Comparison of ENCODE assay signal across 23 cellular contexts in genomic region chr10:2980116-2980515, GRCh38.
DNase-seq lines count a peak whose midpoint lies in the region; ATAC-seq, FAIRE-seq and TF ChIP-seq lines count a peak whose summit lies in the region.
"Had no signal": no experiment of that assay in that cellular context is flagged by ENCODE, and none has a peak within 500 bp of the region (broad histone marks: within the 10 kb centered on the region; RNA-seq: fewer than 3 reads in every experiment).

No MANE protein-coding gene starts in this region.

- H3K36me3 ChIP-seq in mesodermal cell (ENCODE audit: control insufficient read depth, insufficient read depth, low read length) (no peaks in the 10 kb centered on the region), kidney (ENCODE audit: control insufficient read depth in 1 of 2, insufficient read depth in 2 of 2, low read length in 2 of 2) (no peaks in the 10 kb centered on the region), stomach (no peaks in the 10 kb centered on the region)
- H3K36me3 ChIP-seq: right lobe of liver had no signal

- intact Hi-C loops in kidney (cut with DNase I) (no loop called here), stomach (cut with DNase I; ENCODE audit: low total_unique reads) (no loop called here)

- H3K4me3 ChIP-seq in AG04450 (ENCODE audit: low read depth, low read length) (no peak overlapping the region), HL-60 (replicated peaks; ENCODE audit: insufficient read depth, low read length) (no peak overlapping the region), mesodermal cell (ENCODE audit: extremely low read depth, insufficient read depth, low read length, poor library complexity, severe bottlenecking) (no peak overlapping the region), kidney (ENCODE audit: low read length in 2 of 2) (no peak overlapping the region), stomach (no peak overlapping the region)
- H3K4me3 ChIP-seq: lung, right lobe of liver, testis had no signal

- peaks cover 31% of the 10 kb centered on the region for H3K4me1 ChIP-seq in mesodermal cell (ENCODE audit: control insufficient read depth, insufficient read depth, low read length, poor library complexity, severe bottlenecking)
- no peaks in the 10 kb centered on the region for H3K4me1 ChIP-seq in kidney (ENCODE audit: control insufficient read depth in 1 of 2, insufficient read depth in 1 of 2, low read depth in 1 of 2, low read length in 2 of 2)
- no peaks in the 10 kb centered on the region for H3K4me1 ChIP-seq in stomach
- H3K4me1 ChIP-seq: right lobe of liver, testis had no signal

- ATAC-seq in GM18502 (IDR thresholded peaks at IDR 0.05; ENCODE audit: poor library complexity, unreplicated experiment) = no peak
- ATAC-seq: activated CD4-positive, alpha-beta T cell treated with anti-CD3 and anti-CD28 coated beads for 36 hours; Right ventricle myocardium inferior; stimulated activated effector memory CD8-positive, alpha-beta T cell treated with anti-CD3 and anti-CD28 coated beads, Interleukin-12 subunit alpha, Interleukin-12 subunit beta, amount 100 ng/mL, for 72 hours had no signal

- CTCF ChIA-PET in AG04450 (lab: Charles Lee) = no interaction called here

- no peak for DNase-seq in AG04450 (ENCODE audit: low read depth, low spot score)
- peak in 1 of 2 experiments; percentile 5 for DNase-seq in HL-60 (ENCODE audit: low read depth in 1 of 2, low spot score in 1 of 2)
- DNase-seq in caudate nucleus (lab: John Stamatoyannopoulos, UW) = no peak
- no peak for DNase-seq in kidney
- DNase-seq in stomach = no peak
- DNase-seq in iPS-NIHi7 (ENCODE audit: extremely low spot score) = no peak
- DNase-seq: activated CD4-positive, alpha-beta T cell treated with anti-CD3 and anti-CD28 coated beads for 36 hours; activated naive CD4-positive, alpha-beta T cell treated with anti-CD3 and anti-CD28 coated beads, Interleukin-2, amount 50 U/mL, for 16 hours; aorta; DMS 273 treated with DMSO at 0.1 percent for 48 hours; GDM1; GOT3; NCI-H1105; NCI-H2081 treated with DMSO at 0.1 percent for 48 hours; right lobe of liver; testis had no signal

- TF ChIP-seq EP300 in stomach (IDR thresholded peaks at IDR 0.05) = no peak

- H3K27me3 ChIP-seq in AG04450 (ENCODE audit: control insufficient read depth, insufficient read depth, low read length) (no peaks in the 10 kb centered on the region), HL-60 (ENCODE audit: insufficient read depth, poor library complexity, severe bottlenecking) (no peaks in the 10 kb centered on the region), stomach (no peaks in the 10 kb centered on the region)
- H3K27me3 ChIP-seq: right lobe of liver, testis had no signal

- TF ChIP-seq CTCF in AG04450 (IDR thresholded peaks at IDR 0.05; ENCODE audit: low read depth, low read length) (no peak), HL-60 (IDR thresholded peaks at IDR 0.05; ENCODE audit: insufficient read depth, low read length) (no peak), kidney (IDR thresholded peaks at IDR 0.05; ENCODE audit: borderline replicate concordance, extremely low read depth, insufficient read depth) (no peak), stomach (IDR thresholded peaks at IDR 0.05) (no peak)

- H3K9me3 ChIP-seq in AG04450 (ENCODE audit: control insufficient read depth, insufficient read depth, low read length) = no peaks in the 10 kb centered on the region
- H3K9me3 ChIP-seq in mesodermal cell (ENCODE audit: control insufficient read depth, low read length) = no peaks in the 10 kb centered on the region
- no peaks in the 10 kb centered on the region for H3K9me3 ChIP-seq in kidney (ENCODE audit: control insufficient read depth in 1 of 2, low read length in 2 of 2)
- H3K9me3 ChIP-seq in stomach = no peaks in the 10 kb centered on the region
- H3K9me3 ChIP-seq: right lobe of liver, testis had no signal

- no peak for FAIRE-seq in kidney (lab: Jason Lieb, UNC)
- FAIRE-seq: colon, HTR-8/SVneo had no signal

- 63 to 94% methylated on average over 4 to 5 of the region's 5 CpGs for WGBS in mesodermal cell (ENCODE audit: insufficient coverage in 2 of 2), 2 experiments
- WGBS in stomach, 5 donors = 85 to 96% (median 90%) methylated on average over 5 of the region's 5 CpGs

- POLR2A ChIA-PET in AG04450 (lab: Yijun Ruan, JAX) = no interaction called here

- H3K9ac ChIP-seq in kidney (ENCODE audit: low read length in 2 of 2) = no peak overlapping the region

- H3K27ac ChIP-seq in AG04450 (ENCODE audit: low read depth, low read length) (peak overlapping the region; percentile 39), HL-60 (replicated peaks) (peak overlapping the region; percentile 74), caudate nucleus (ENCODE audit: low read depth, low read length) (peak overlapping the region; percentile 41), mesodermal cell (ENCODE audit: low read depth, low read length, severe bottlenecking) (peak overlapping the region; percentile 84), kidney (ENCODE audit: low read depth in 2 of 2, low read length in 2 of 2) (no peak overlapping the region), stomach (no peak overlapping the region)
- H3K27ac ChIP-seq: right lobe of liver, testis had no signal

- no peak for TF ChIP-seq POLR2A in stomach (IDR thresholded peaks at IDR 0.05)

Comparison
In these comparisons a context has a peak if more than half of its experiments do, and no peak if none do; other contexts are left out.
1. H3K27ac ChIP-seq: peak in AG04450 (single experiment), HL-60 (single experiment), caudate nucleus (single experiment) and mesodermal cell (single experiment); none in kidney (0 of 2) and stomach (0 of 5).